ENCODE assay signal across 1 cellular context in genomic region chr5:647727-648126, GRCh38.
TF ChIP-seq lines count a peak whose summit lies in the region.

No MANE protein-coding gene starts in this region.

TF ChIP-seq in HCT116, 20 proteins besides CTCF, POLR2A, EP300 and RAD21 (continued from another document):
- TF ChIP-seq REST (IDR thresholded peaks at IDR 0.05; ENCODE audit: low read depth) (no peak), ZBTB33 (IDR thresholded peaks at IDR 0.05; ENCODE audit: extremely low read depth, insufficient replicate concordance, low read length) (no peak), TCF7L2 (IDR thresholded peaks at IDR 0.05; ENCODE audit: borderline replicate concordance, extremely low read depth, insufficient read depth, insufficient read length) (no peak), JUND (IDR thresholded peaks at IDR 0.05) (no peak)
TF ChIP-seq in HCT116: peak in this region for 0.
